ENCODE assay signal across 8 cellular contexts in genomic region chr1:241848680-241849344, GRCh38. TPM values are rescaled to one million over a fixed set of nuclear protein-coding genes. Genes with fewer than 3 reads are reported as not detected.
DNase-seq lines count a peak whose midpoint lies in the region; ATAC-seq and TF ChIP-seq lines count a peak whose summit lies in the region.

No MANE protein-coding gene starts in this region.

- no peak for ATAC-seq in HG02678 (IDR thresholded peaks at IDR 0.05; ENCODE audit: unreplicated experiment)

- H3K4me3 Mint-ChIP-seq in IgD-negative memory B cell (peak overlapping the region; percentile 96 to 99 (median 98)), chondrocyte (ENCODE audit: unreplicated experiment) (peak overlapping the region; percentile 92), progenitor cell of endocrine pancreas (ENCODE audit: low read depth) (peak overlapping the region; percentile 98)

- H3K36me3 Mint-ChIP-seq in IgD-negative memory B cell (no peaks in the 10 kb centered on the region), chondrocyte (ENCODE audit: low read depth) (no peaks in the 10 kb centered on the region), progenitor cell of endocrine pancreas (ENCODE audit: insufficient read depth) (peaks cover 3% of the 10 kb centered on the region)

- no peaks in the 10 kb centered on the region for H3K27me3 Mint-ChIP-seq in IgD-negative memory B cell
- H3K27me3 Mint-ChIP-seq in chondrocyte (ENCODE audit: low read depth), result no peaks in the 10 kb centered on the region
- peaks cover 2% of the 10 kb centered on the region for H3K27me3 Mint-ChIP-seq in progenitor cell of endocrine pancreas

- H3K4me1 Mint-ChIP-seq in IgD-negative memory B cell (peaks cover 6 to 15% (median 14%) of the 10 kb centered on the region in 3 donors), chondrocyte (ENCODE audit: low read depth) (peaks cover 24% of the 10 kb centered on the region), progenitor cell of endocrine pancreas (ENCODE audit: low read depth) (peaks cover 19% of the 10 kb centered on the region)

- H3K9me3 Mint-ChIP-seq in IgD-negative memory B cell, result no peaks in the 10 kb centered on the region
- H3K9me3 Mint-ChIP-seq in chondrocyte (ENCODE audit: low read depth), result no peaks in the 10 kb centered on the region
- no peaks in the 10 kb centered on the region for H3K9me3 Mint-ChIP-seq in progenitor cell of endocrine pancreas (ENCODE audit: low read depth)

- H3K27ac Mint-ChIP-seq in IgD-negative memory B cell, result peak overlapping the region; percentile 39 to 96 (median 94)
- no peak overlapping the region for H3K27ac Mint-ChIP-seq in chondrocyte (ENCODE audit: unreplicated experiment)
- peak overlapping the region; percentile 96 for H3K27ac Mint-ChIP-seq in progenitor cell of endocrine pancreas

- TF ChIP-seq CTCF in chondrocyte (IDR thresholded peaks at IDR 0.05) (no peak), progenitor cell of endocrine pancreas (IDR thresholded peaks at IDR 0.05; ENCODE audit: unreplicated experiment) (no peak)

- DNase-seq in DMS 273 (lab: John Stamatoyannopoulos, UW; ENCODE audit: unreplicated experiment) (peak; percentile 20), DMS 273 treated with DMSO at 0.1 percent for 48 hours (lab: John Stamatoyannopoulos, UW) (no peak), chondrocyte (ENCODE audit: low spot score) (no peak), progenitor cell of endocrine pancreas (ENCODE audit: low spot score, unreplicated experiment) (no peak)
- DNase-seq in stimulated activated CD4-positive, alpha-beta T cell treated with anti-CD3 and anti-CD28 coated beads, Interleukin-15, amount 100 ng/mL, for 24 hours, result no peak
- no peak for DNase-seq in activated CD4-positive, alpha-beta T cell treated with anti-CD3 and anti-CD28 coated beads, Interleukin-2, amount 50 U/mL, for 48 hours

RNA-seq across cellular contexts. Expression of gene EXO1, which starts 0.8 kb away (rescaled TPM):
- polyA plus RNA-seq in IgD-negative memory B cell, result 0.29 TPM
- 2.7 to 11.5 TPM (median 3.8 TPM) in 3 replicates for total RNA-seq in chondrocyte
- total RNA-seq in progenitor cell of endocrine pancreas, result 12.5 and 16.2 TPM in 2 replicates
